Comparison of ENCODE assay signal across 8 cellular contexts in the genomic region with DNA sequence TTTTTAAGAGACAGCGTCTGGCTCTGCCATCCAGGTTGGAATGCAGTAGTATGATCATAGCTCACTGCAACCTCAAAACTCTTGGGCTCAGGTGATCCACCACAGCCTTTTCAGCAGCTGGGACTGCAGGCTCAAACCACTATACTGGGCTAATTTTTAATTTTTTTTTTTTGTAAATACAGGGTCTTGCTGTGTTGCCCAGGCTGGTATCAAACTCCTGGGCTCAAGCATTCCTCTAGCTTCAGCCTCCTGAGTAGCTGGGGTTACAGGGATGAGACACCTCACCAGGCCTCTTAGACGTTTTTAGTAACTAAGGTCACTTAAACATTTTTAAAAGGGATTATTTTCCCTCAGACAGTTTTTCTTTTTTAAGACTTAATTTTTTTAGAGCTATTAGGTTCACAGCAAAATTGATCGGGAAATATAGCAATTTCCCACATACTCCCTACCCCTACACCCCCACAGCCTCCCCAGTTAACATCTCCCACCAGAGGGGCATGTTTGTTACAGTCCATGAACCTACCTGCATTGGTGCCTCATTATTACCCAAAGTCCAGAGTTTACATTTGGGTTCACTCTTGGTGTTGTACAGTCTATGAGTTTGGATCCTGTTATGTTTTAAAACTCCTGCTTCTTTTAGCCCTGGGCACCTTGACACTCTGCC. TPM values are rescaled to one million over a fixed set of nuclear protein-coding genes. Genes with fewer than 3 reads are reported as not detected.
DNase-seq lines count a peak whose midpoint lies in the region; ATAC-seq, FAIRE-seq and TF ChIP-seq lines count a peak whose summit lies in the region.
"Had no signal": no experiment of that assay in that cellular context is flagged by ENCODE, and none has a peak within 500 bp of the region (broad histone marks: within the 10 kb centered on the region; RNA-seq: fewer than 3 reads in every experiment).

No MANE protein-coding gene starts in this region.

- no peak for TF ChIP-seq POLR2A in esophagus muscularis mucosa (IDR thresholded peaks at IDR 0.05; ENCODE audit: low read depth)
- no peak for TF ChIP-seq POLR2A in sigmoid colon (IDR thresholded peaks at IDR 0.05)

- WGBS in H9 (ENCODE audit: extremely low coverage, insufficient read length, low lambda C conversion rate), result no CpG with 5 or more reads among the region's 3 CpGs
- WGBS in esophagus muscularis mucosa, result 68% methylated on average over 3 of the region's 3 CpGs
- WGBS in sigmoid colon, 2 donors, result 67 to 70% methylated on average over 3 of the region's 3 CpGs

- H3K79me1 ChIP-seq in H9 (ENCODE audit: insufficient read depth, low read depth, low read length, poor library complexity, severe bottlenecking), result peaks cover 9% of the 10 kb centered on the region

- H2BK20ac ChIP-seq in H9 (ENCODE audit: low read depth, low read length, poor library complexity, severe bottlenecking), result no peak overlapping the region

- no peak overlapping the region for H2BK120ac ChIP-seq in H9 (ENCODE audit: low read depth, low read length, poor library complexity, severe bottlenecking)

- H3K14ac ChIP-seq in H9 (ENCODE audit: insufficient read depth, low read length), result no peak overlapping the region

- H3K9ac ChIP-seq in H9 (ENCODE audit: extremely low read depth, insufficient read length, low read length), result no peak overlapping the region

- peaks cover 19 to 48% (median 36%) of the 10 kb centered on the region in 3 experiments for H3K36me3 Mint-ChIP-seq in H9 (ENCODE audit: insufficient read depth in 1 of 3, low read depth in 3 of 3)

- ATAC-seq in HG03039 (IDR thresholded peaks at IDR 0.05; ENCODE audit: unreplicated experiment) (no peak), GM21528 (IDR thresholded peaks at IDR 0.05; ENCODE audit: low FRiP score, unreplicated experiment) (no peak)

- no peak overlapping the region for H2BK5ac ChIP-seq in H9 (ENCODE audit: insufficient read length, low read length)

- H3K36me3 ChIP-seq in SJCRH30, result peaks cover 19% of the 10 kb centered on the region
- peaks cover 0 to 7% (median under 1%) of the 10 kb centered on the region in 4 donors for H3K36me3 ChIP-seq in esophagus muscularis mucosa
- no peaks in the 10 kb centered on the region for H3K36me3 ChIP-seq in sigmoid colon

- H3K27me3 ChIP-seq in H9 (ENCODE audit: insufficient read depth, low read length), result no peaks in the 10 kb centered on the region; the same call in 1 of the 2 replicates
- no peaks in the 10 kb centered on the region for H3K27me3 ChIP-seq in SJCRH30
- H3K27me3 ChIP-seq in esophagus muscularis mucosa, result no peaks in the 10 kb centered on the region
- H3K27me3 ChIP-seq in sigmoid colon, result no peaks in the 10 kb centered on the region

- no peak overlapping the region for H4K91ac ChIP-seq in H9 (ENCODE audit: insufficient read length, low read depth, low read length)

- no peak overlapping the region for H2AK5ac ChIP-seq in H9 (ENCODE audit: insufficient read length, low read length)

- H3K27ac ChIP-seq in H9 (ENCODE audit: insufficient read length, low read depth, low read length) (no peak overlapping the region), SJCRH30 (peak overlapping the region; percentile 61), esophagus muscularis mucosa (replicated peaks in 1 of 4) (peak overlapping the region in 3 of 4 donors; percentile 44 to 89 (median 76)), sigmoid colon (peak overlapping the region in 3 of 4 donors; percentile 77 to 86 (median 81))

- peaks cover 21% of the 10 kb centered on the region for H3K23me2 ChIP-seq in H9 (ENCODE audit: insufficient read length, low read depth, low read length, poor library complexity, severe bottlenecking)

- H2AFZ ChIP-seq in H9 (ENCODE audit: low read length), result no peak overlapping the region

- H3K27ac Mint-ChIP-seq in H9, result peak overlapping the region in 1 of 3 experiments; percentile 93; a peak in 1 of 7 replicates

- H3K18ac ChIP-seq in H9 (ENCODE audit: insufficient read length, low read depth, low read length), result no peak overlapping the region

- no peak overlapping the region for H3K23ac ChIP-seq in H9 (ENCODE audit: insufficient read length, low read depth, low read length)

- H4K20me1 ChIP-seq in H9 (ENCODE audit: control insufficient read depth, insufficient read depth, insufficient read length), result peaks cover 4% of the 10 kb centered on the region

- no peak overlapping the region for H3K56ac ChIP-seq in H9 (ENCODE audit: insufficient read length, low read depth, low read length)

- peaks cover 11% of the 10 kb centered on the region; the same call in 1 of the 2 replicates for H3K4me1 ChIP-seq in H9 (ENCODE audit: insufficient read depth, low read length)
- peaks cover 46% of the 10 kb centered on the region for H3K4me1 ChIP-seq in SJCRH30
- H3K4me1 ChIP-seq in esophagus muscularis mucosa, result peaks cover 40 to 68% (median 68%) of the 10 kb centered on the region in 4 donors
- peaks cover 0 to 59% (median 48%) of the 10 kb centered on the region in 4 donors for H3K4me1 ChIP-seq in sigmoid colon

- H3K4me1 Mint-ChIP-seq in H9, result peaks cover 60 to 73% of the 10 kb centered on the region in 2 experiments

- H2BK15ac ChIP-seq in H9 (ENCODE audit: low read depth, low read length), result no peak overlapping the region

- no peak overlapping the region for H4K8ac ChIP-seq in H9 (replicated peaks; ENCODE audit: insufficient read length, low read depth, low read length)

- peaks cover 7% of the 10 kb centered on the region for H3K27me3 Mint-ChIP-seq in H9 (ENCODE audit: low read depth)

- peaks cover 54% of the 10 kb centered on the region; the same call in 1 of the 2 replicates for H3K79me2 ChIP-seq in H9 (ENCODE audit: insufficient read depth, low read length)

- H3K4me2 ChIP-seq in H9 (ENCODE audit: insufficient read depth, insufficient read length, low read length), result peak overlapping the region; percentile 90

- peak overlapping the region; percentile 73 to 86 for H3K4me3 Mint-ChIP-seq in H9

- DNase-seq in H9 (no peak), SJCRH30 (no peak), esophagus muscularis mucosa (ENCODE audit: extremely low spot score) (no peak), sigmoid colon (no peak), GM19239 (ENCODE audit: insufficient read length, low spot score) (no peak)

- no peak for FAIRE-seq in GM19239 (lab: Jason Lieb, UNC)

- no peak overlapping the region for H2BK12ac ChIP-seq in H9 (ENCODE audit: insufficient read length, low read depth, low read length)

- no peak overlapping the region for H4K5ac ChIP-seq in H9 (ENCODE audit: insufficient read length, low read depth, low read length)

- H3K9me3 ChIP-seq in H9 (ENCODE audit: control insufficient read depth, low read depth, low read length), result no peaks in the 10 kb centered on the region
- no peaks in the 10 kb centered on the region for H3K9me3 ChIP-seq in SJCRH30 (replicated peaks)
- no peaks in the 10 kb centered on the region for H3K9me3 ChIP-seq in esophagus muscularis mucosa
- no peaks in the 10 kb centered on the region for H3K9me3 ChIP-seq in sigmoid colon

- no peak overlapping the region for H3T11ph ChIP-seq in H9 (ENCODE audit: low read length)

- H3K4me3 ChIP-seq in SJCRH30 (peak overlapping the region; percentile 52), esophagus muscularis mucosa (peak overlapping the region; percentile 68 to 90 (median 69)), sigmoid colon (peak overlapping the region in 2 of 4 donors; percentile 74 to 77)

- intact Hi-C loops in esophagus muscularis mucosa (cut with DNase I), result no loop called here
- intact Hi-C loops in sigmoid colon (cut with DNase I), result no loop called here

- H3K4ac ChIP-seq in H9 (ENCODE audit: low read depth, low read length), result no peak overlapping the region

- TF ChIP-seq EP300 in esophagus muscularis mucosa (IDR thresholded peaks at IDR 0.05), result no peak
- no peak for TF ChIP-seq EP300 in sigmoid colon (IDR thresholded peaks at IDR 0.05)

- no peaks in the 10 kb centered on the region; a peak in 1 of 5 replicates for H3K9me3 Mint-ChIP-seq in H9

- TF ChIP-seq CTCF in H9 (conservative IDR thresholded peaks at IDR 0.05), result no peak
- TF ChIP-seq CTCF in esophagus muscularis mucosa (IDR thresholded peaks at IDR 0.05), result no peak
- no peak for TF ChIP-seq CTCF in sigmoid colon (IDR thresholded peaks at IDR 0.05)

RNA-seq across cellular contexts. Expression of gene BCR, which starts 3.9 kb away (rescaled TPM):
- total RNA-seq in H9 (2021) (77.0 and 81.6 TPM in 2 replicates), esophagus muscularis mucosa (10 to 100 TPM; 35.7 to 58.5 (median 48.0) TPM), sigmoid colon (10 to 100 TPM; 13.2 to 39.9 (median 21.5) TPM)
- 24.9 and 27.2 TPM in 2 replicates for total RNA-seq in SJCRH30 (2014; rRNA removed; shearing (Covaris generic))
- 10 to 100 TPM; 10.8 to 25.9 (median 10.9) TPM for polyA plus RNA-seq in sigmoid colon

RNA-seq across cellular contexts. Expression of gene RAB36, which starts 39.0 kb away (rescaled TPM):
- total RNA-seq in H9 (2021) (0.92 and 1.4 TPM in 2 replicates), esophagus muscularis mucosa (10 to 100 TPM in 1 of 4 donors, 1 to 10 TPM in 3; 5.0 to 10.8 (median 8.2) TPM), sigmoid colon (1 to 10 TPM; 2.1 to 5.3 (median 3.5) TPM)
- total RNA-seq in SJCRH30 (2014; rRNA removed; shearing (Covaris generic)), result not detected in 2 replicates
- polyA plus RNA-seq in sigmoid colon, result 1 to 10 TPM in 1 of 3 donors, under 1 TPM in 2; 0.23 to 1.5 (median 0.60) TPM

RNA-seq across cellular contexts. Expression of gene RSPH14, which starts 42.4 kb away (rescaled TPM):
- not detected in 2 replicates for total RNA-seq in H9 (2021)
- total RNA-seq in SJCRH30 (2014; rRNA removed; shearing (Covaris generic)), result not detected in 2 replicates
- under 1 TPM in 2 of 4 donors, not detected in 2; 0.33 to 0.80 TPM for total RNA-seq in esophagus muscularis mucosa
- total RNA-seq in sigmoid colon, result under 1 TPM in 2 of 4 donors, not detected in 2; 0.33 to 0.81 TPM
- under 1 TPM in 1 of 3 donors, not detected in 2; 0.06 TPM for polyA plus RNA-seq in sigmoid colon
- total RNA-seq: activated CD8-positive, alpha-beta memory T cell treated with anti-CD3 and anti-CD28 coated beads for 36 hours had no signal
